ENCODE assay signal across 24 cellular contexts in genomic region chr3:133023301-133023830, GRCh38.
"Had no signal": no experiment of that assay in that cellular context is flagged by ENCODE, and none has a peak within 500 bp of the region (broad histone marks: within the 10 kb centered on the region; RNA-seq: fewer than 3 reads in every experiment).

No MANE protein-coding gene starts in this region.

- H3K27me3 ChIP-seq: esophagus muscularis mucosa, right lobe of liver, tibial artery, upper lobe of right lung, vagina had no signal

- H3K9me3 ChIP-seq: esophagus muscularis mucosa, left ventricle myocardium inferior, lower lobe of right lung, prostate gland, right lobe of liver, spleen, tibial artery, upper lobe of right lung, vagina had no signal

- H3K9me3 Mint-ChIP-seq: memory B cell, mesothelial cell of epicardium, nephron progenitor cell had no signal

- H3K27ac Mint-ChIP-seq: effector memory CD8-positive, alpha-beta T cell; immature natural killer cell; memory B cell; mesothelial cell of epicardium; nephron progenitor cell had no signal

- H3K4me3 ChIP-seq: dorsolateral prefrontal cortex, esophagus muscularis mucosa, left ventricle myocardium inferior, lower lobe of right lung, prostate gland, right lobe of liver, spleen, tibial artery, upper lobe of right lung, vagina had no signal

- H3K27ac ChIP-seq: dorsolateral prefrontal cortex, epithelial cell of prostate, esophagus muscularis mucosa, left ventricle myocardium inferior, lower lobe of right lung, parathyroid adenoma, prostate gland, right lobe of liver, spleen, tibial artery, upper lobe of right lung, vagina had no signal

- H3K36me3 Mint-ChIP-seq: immature natural killer cell, memory B cell, mesothelial cell of epicardium, naive B cell had no signal

- ATAC-seq: effector memory CD8-positive, alpha-beta T cell; right lobe of liver; upper lobe of right lung had no signal

- H3K4me1 ChIP-seq: esophagus muscularis mucosa, left ventricle myocardium inferior, lower lobe of right lung, parathyroid adenoma, prostate gland, right lobe of liver, spleen, tibial artery, upper lobe of right lung, vagina had no signal

- DNase-seq: cortex of kidney; dorsolateral prefrontal cortex; effector memory CD8-positive, alpha-beta T cell; immature natural killer cell; left ventricle myocardium inferior; lower lobe of right lung; naive B cell; nephron progenitor cell; retina; right lobe of liver; spleen; stimulated activated CD4-positive, alpha-beta T cell treated with anti-CD3 and anti-CD28 coated beads, Interleukin-15, amount 100 ng/mL, for 24 hours; stimulated activated CD4-positive, alpha-beta T cell treated with anti-CD3 and anti-CD28 coated beads, Interleukin-1b, Interleukin-23, amount 100 ng/mL, for 48 hours; stimulated activated CD4-positive, alpha-beta T cell treated with anti-CD3 and anti-CD28 coated beads, Interleukin-4, amount 100 ng/mL, for 24 hours; stimulated activated naive CD4-positive, alpha-beta T cell; upper lobe of right lung had no signal

- H3K4me3 Mint-ChIP-seq: effector memory CD8-positive, alpha-beta T cell; immature natural killer cell; memory B cell; mesothelial cell of epicardium; naive B cell; nephron progenitor cell had no signal

- H3K4me1 Mint-ChIP-seq: immature natural killer cell, memory B cell, mesothelial cell of epicardium, naive B cell, nephron progenitor cell had no signal

- H3K36me3 ChIP-seq: esophagus muscularis mucosa, left ventricle myocardium inferior, lower lobe of right lung, prostate gland, right lobe of liver, spleen, tibial artery, upper lobe of right lung, vagina had no signal
